Comparison of ENCODE assay signal across 8 cellular contexts in genomic region chr3:97970929-97971460, GRCh38. TPM values are rescaled to one million over a fixed set of nuclear protein-coding genes. Genes with fewer than 3 reads are reported as not detected.
DNase-seq lines count a peak whose midpoint lies in the region; ATAC-seq and TF ChIP-seq lines count a peak whose summit lies in the region.

No MANE protein-coding gene starts in this region.

- 68 to 85% (median 76%) methylated on average over 9 of the region's 9 CpGs for WGBS in spleen, 5 donors

- no peaks in the 10 kb centered on the region for H4K20me1 ChIP-seq in OCI-LY1 (ENCODE audit: insufficient read depth, low read length)

- H3K9me3 ChIP-seq in OCI-LY1 (ENCODE audit: low read length) (no peaks in the 10 kb centered on the region), spleen (no peaks in the 10 kb centered on the region)

- ATAC-seq in HG03442 (IDR thresholded peaks at IDR 0.05; ENCODE audit: unreplicated experiment), result no peak

- H3K27me3 ChIP-seq in OCI-LY1 (ENCODE audit: insufficient read depth, low read length) (no peaks in the 10 kb centered on the region), spleen (replicated peaks in 1 of 7) (no peaks in the 10 kb centered on the region)

- intact Hi-C loops in spleen (cut with DNase I; ENCODE audit: low total_unique reads), result no loop called here

- peak overlapping the region; percentile 82 for H3K9ac ChIP-seq in OCI-LY1 (ENCODE audit: low read length)

- peak overlapping the region; percentile 68 for H3K27ac ChIP-seq in OCI-LY1 (ENCODE audit: low read depth, low read length, poor library complexity, severe bottlenecking)
- H3K27ac ChIP-seq in spleen, result peak overlapping the region in 6 of 8 donors; percentile 3 to 90 (median 86)

- TF ChIP-seq POLR2A in spleen (IDR thresholded peaks at IDR 0.05), result no peak

- no peak overlapping the region for H2AFZ ChIP-seq in OCI-LY1 (ENCODE audit: low read length)

- H3K9me2 ChIP-seq in OCI-LY1 (ENCODE audit: low read depth, low read length), result no peaks in the 10 kb centered on the region

- peaks cover 27% of the 10 kb centered on the region for H3K79me2 ChIP-seq in OCI-LY1 (ENCODE audit: insufficient read depth, low read length)

- peak; percentile 46 for DNase-seq in NCI-H2107 treated with DMSO at 0.1 percent for 48 hours (lab: John Stamatoyannopoulos, UW; ENCODE audit: unreplicated experiment)
- no peak for DNase-seq in NCI-H2107 (lab: John Stamatoyannopoulos, UW)
- no peak for DNase-seq in epithelial cell of proximal tubule (ENCODE audit: low read depth)
- DNase-seq in spleen, result no peak
- no peak for DNase-seq in NCI-H526 treated with DMSO at 0.1 percent for 48 hours (lab: John Stamatoyannopoulos, UW)
- no peak for DNase-seq in activated CD8-positive, alpha-beta memory T cell treated with anti-CD3 and anti-CD28 coated beads, Interleukin-2, amount 50 U/mL, for 4 hours

- peak overlapping the region; percentile 73 for H3K4me3 ChIP-seq in OCI-LY1 (ENCODE audit: low read depth, low read length, poor library complexity, severe bottlenecking)
- peak overlapping the region; percentile 75 for H3K4me3 ChIP-seq in epithelial cell of proximal tubule (ENCODE audit: low read depth, low read length)
- H3K4me3 ChIP-seq in spleen, result peak overlapping the region in 3 of 8 donors; percentile 77 to 95 (median 87)

- H3K4me1 ChIP-seq in OCI-LY1 (ENCODE audit: insufficient read depth, low read length, severe bottlenecking), result peaks cover 33% of the 10 kb centered on the region
- H3K4me1 ChIP-seq in spleen, result peaks cover 5 to 46% (median 26%) of the 10 kb centered on the region in 6 donors

- H3F3A ChIP-seq in OCI-LY1 (ENCODE audit: insufficient read depth, low read length), result no peaks in the 10 kb centered on the region

- H3K4me2 ChIP-seq in OCI-LY1 (ENCODE audit: low read length), result peak overlapping the region; percentile 95

- H3K36me3 ChIP-seq in OCI-LY1 (ENCODE audit: insufficient read depth, low read length) (peaks cover 15% of the 10 kb centered on the region; the same call in 1 of the 2 replicates), spleen (peaks cover 0 to 14% (median 8%) of the 10 kb centered on the region in 6 donors)

- TF ChIP-seq CTCF in OCI-LY1 (IDR thresholded peaks at IDR 0.05; ENCODE audit: low read length) (no peak), epithelial cell of proximal tubule (conservative IDR thresholded peaks at IDR 0.05; ENCODE audit: low read depth, low read length) (no peak), spleen (IDR thresholded peaks at IDR 0.05 in 8 of 11, conservative IDR thresholded peaks at IDR 0.05 in 3 of 11) (no peak)

RNA-seq across cellular contexts. Expression of gene RIOX2, which starts 1.2 kb away (rescaled TPM):
- total RNA-seq in epithelial cell of proximal tubule (15.6 and 26.7 TPM in 2 replicates), spleen (10 to 100 TPM; 13.5 to 29.7 (median 21.3) TPM)
- polyA plus RNA-seq in spleen, result 10 to 100 TPM; 13.5 to 15.9 (median 15.6) TPM
